ENCODE assay signal across 1 cellular context in the genomic region with DNA sequence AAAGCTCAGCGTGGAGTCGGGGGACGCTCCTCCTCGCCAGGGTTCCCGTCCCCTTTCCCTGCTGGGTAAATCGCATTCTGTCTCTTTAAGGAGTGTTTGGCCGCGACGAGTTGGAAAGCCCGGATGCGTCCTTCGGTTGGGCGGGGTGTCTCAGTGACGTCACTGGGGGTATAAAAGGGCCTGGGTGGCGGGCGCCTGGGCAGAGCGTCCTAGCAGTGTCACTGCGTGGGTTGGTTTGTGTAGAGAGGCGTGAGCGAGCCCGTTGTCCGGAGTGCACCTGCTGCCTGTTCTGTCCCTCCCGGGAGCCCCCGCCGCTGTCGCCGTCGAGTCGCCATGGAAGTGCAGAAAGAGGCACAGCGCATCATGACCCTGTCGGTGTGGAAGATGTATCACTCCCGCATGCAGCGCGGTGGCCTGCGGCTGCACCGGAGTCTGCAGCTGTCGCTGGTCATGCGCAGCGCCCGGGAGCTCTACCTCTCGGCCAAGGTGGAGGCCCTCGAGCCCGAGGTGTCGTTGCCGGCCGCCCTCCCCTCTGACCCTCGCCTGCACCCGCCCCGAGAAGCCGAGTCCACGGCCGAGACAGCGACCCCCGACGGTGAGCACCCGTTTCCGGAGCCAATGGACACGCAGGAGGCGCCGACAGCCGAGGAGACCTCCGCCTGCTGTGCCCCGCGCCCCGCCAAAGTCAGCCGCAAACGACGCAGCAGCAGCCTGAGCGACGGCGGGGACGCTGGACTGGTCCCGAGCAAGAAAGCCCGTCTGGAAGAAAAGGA.
A peak's percentile ranks its signal among the peaks of the same experiment; 100 is the strongest.
TF ChIP-seq lines count a peak whose summit lies in the region.

No MANE protein-coding gene starts in this region.

TF ChIP-seq in A549, 52 proteins besides CTCF, POLR2A, EP300 and RAD21 (continued from another document):
- TF ChIP-seq TFCP2L1 (CRISPR knock-in tag; IDR thresholded peaks at IDR 0.05): peak; percentile 12; the same call in 1 of the 2 replicates
- no peak for TF ChIP-seq CBX2 (IDR thresholded peaks at IDR 0.05; ENCODE audit: borderline replicate concordance, low read depth)
- TF ChIP-seq RNF2 (IDR thresholded peaks at IDR 0.05; ENCODE audit: borderline replicate concordance, low read depth): no peak
- no peak for TF ChIP-seq EHF (CRISPR knock-in tag; IDR thresholded peaks at IDR 0.05)
- TF ChIP-seq POLR2AphosphoS2 (conservative IDR thresholded peaks at IDR 0.05; ENCODE audit: low read length): no peak
- no peak for TF ChIP-seq CEBPB (IDR thresholded peaks at IDR 0.05)
- TF ChIP-seq, protein P1, sequence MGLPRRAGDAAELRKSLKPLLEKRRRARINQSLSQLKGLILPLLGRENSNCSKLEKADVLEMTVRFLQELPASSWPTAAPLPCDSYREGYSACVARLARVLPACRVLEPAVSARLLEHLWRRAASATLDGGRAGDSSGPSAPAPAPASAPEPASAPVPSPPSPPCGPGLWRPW (IDR thresholded peaks at IDR 0.05): no peak
- TF ChIP-seq TP53 (CRISPR knock-in tag; IDR thresholded peaks at IDR 0.05): no peak; the same call in 1 of the 2 replicates
- no peak for TF ChIP-seq HOXB13 (CRISPR knock-in tag; IDR thresholded peaks at IDR 0.05; ENCODE audit: low read depth)
- 0 out of 2 replicates have a peak, but pooled peaks have one; percentile 45 for TF ChIP-seq MYC (IDR thresholded peaks at IDR 0.05; ENCODE audit: borderline replicate concordance, low read length)
- no peak for TF ChIP-seq HEYL (CRISPR knock-in tag; IDR thresholded peaks at IDR 0.05)
- no peak for TF ChIP-seq SMC3 (IDR thresholded peaks at IDR 0.05)
- TF ChIP-seq, protein P2, sequence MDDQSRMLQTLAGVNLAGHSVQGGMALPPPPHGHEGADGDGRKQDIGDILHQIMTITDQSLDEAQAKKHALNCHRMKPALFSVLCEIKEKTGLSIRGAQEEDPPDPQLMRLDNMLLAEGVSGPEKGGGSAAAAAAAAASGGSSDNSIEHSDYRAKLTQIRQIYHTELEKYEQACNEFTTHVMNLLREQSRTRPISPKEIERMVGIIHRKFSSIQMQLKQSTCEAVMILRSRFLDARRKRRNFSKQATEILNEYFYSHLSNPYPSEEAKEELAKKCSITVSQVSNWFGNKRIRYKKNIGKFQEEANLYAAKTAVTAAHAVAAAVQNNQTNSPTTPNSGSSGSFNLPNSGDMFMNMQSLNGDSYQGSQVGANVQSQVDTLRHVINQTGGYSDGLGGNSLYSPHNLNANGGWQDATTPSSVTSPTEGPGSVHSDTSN (IDR thresholded peaks at IDR 0.05): peak; percentile 74
- no peak for TF ChIP-seq NR3C1 (IDR thresholded peaks at IDR 0.05)
- 0 out of 2 replicates have a peak, but pooled peaks have one; percentile 43 for TF ChIP-seq HOXB5 (CRISPR knock-in tag; IDR thresholded peaks at IDR 0.05)
- no peak for TF ChIP-seq HDAC2 (IDR thresholded peaks at IDR 0.05)
- no peak for TF ChIP-seq KDM1A (IDR thresholded peaks at IDR 0.05; ENCODE audit: low read depth)
- TF ChIP-seq ZNF302 (CRISPR knock-in tag; IDR thresholded peaks at IDR 0.05): no peak
- no peak for TF ChIP-seq ZFP36 (IDR thresholded peaks at IDR 0.05; ENCODE audit: borderline replicate concordance, partially characterized antibody)
- TF ChIP-seq ZSCAN20 (CRISPR knock-in tag; IDR thresholded peaks at IDR 0.05): no peak
- no peak for TF ChIP-seq RCOR1 (IDR thresholded peaks at IDR 0.05; ENCODE audit: low read depth, low read length)
- TF ChIP-seq, protein P3, sequence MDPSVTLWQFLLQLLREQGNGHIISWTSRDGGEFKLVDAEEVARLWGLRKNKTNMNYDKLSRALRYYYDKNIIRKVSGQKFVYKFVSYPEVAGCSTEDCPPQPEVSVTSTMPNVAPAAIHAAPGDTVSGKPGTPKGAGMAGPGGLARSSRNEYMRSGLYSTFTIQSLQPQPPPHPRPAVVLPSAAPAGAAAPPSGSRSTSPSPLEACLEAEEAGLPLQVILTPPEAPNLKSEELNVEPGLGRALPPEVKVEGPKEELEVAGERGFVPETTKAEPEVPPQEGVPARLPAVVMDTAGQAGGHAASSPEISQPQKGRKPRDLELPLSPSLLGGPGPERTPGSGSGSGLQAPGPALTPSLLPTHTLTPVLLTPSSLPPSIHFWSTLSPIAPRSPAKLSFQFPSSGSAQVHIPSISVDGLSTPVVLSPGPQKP (IDR thresholded peaks at IDR 0.05; ENCODE audit: low read depth, low read length): no peak
- TF ChIP-seq NFE2L2 (conservative IDR thresholded peaks at IDR 0.05; ENCODE audit: low read length): no peak
- peak; percentile 63 for TF ChIP-seq PHF8 (IDR thresholded peaks at IDR 0.05; ENCODE audit: borderline replicate concordance, low read depth)
- no peak for TF ChIP-seq CHD4 (IDR thresholded peaks at IDR 0.05; ENCODE audit: borderline replicate concordance)
- TF ChIP-seq, protein P4, sequence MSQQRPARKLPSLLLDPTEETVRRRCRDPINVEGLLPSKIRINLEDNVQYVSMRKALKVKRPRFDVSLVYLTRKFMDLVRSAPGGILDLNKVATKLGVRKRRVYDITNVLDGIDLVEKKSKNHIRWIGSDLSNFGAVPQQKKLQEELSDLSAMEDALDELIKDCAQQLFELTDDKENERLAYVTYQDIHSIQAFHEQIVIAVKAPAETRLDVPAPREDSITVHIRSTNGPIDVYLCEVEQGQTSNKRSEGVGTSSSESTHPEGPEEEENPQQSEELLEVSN (IDR thresholded peaks at IDR 0.05; ENCODE audit: borderline replicate concordance, low read depth): no peak
- TF ChIP-seq SREBF2 (IDR thresholded peaks at IDR 0.05): no peak
- TF ChIP-seq, protein P5, sequence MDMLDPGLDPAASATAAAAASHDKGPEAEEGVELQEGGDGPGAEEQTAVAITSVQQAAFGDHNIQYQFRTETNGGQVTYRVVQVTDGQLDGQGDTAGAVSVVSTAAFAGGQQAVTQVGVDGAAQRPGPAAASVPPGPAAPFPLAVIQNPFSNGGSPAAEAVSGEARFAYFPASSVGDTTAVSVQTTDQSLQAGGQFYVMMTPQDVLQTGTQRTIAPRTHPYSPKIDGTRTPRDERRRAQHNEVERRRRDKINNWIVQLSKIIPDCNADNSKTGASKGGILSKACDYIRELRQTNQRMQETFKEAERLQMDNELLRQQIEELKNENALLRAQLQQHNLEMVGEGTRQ (IDR thresholded peaks at IDR 0.05): peak; percentile 26; the same call in 1 of the 2 replicates
- no peak for TF ChIP-seq EHMT2 (IDR thresholded peaks at IDR 0.05; ENCODE audit: low read depth)
- TF ChIP-seq, protein P6, sequence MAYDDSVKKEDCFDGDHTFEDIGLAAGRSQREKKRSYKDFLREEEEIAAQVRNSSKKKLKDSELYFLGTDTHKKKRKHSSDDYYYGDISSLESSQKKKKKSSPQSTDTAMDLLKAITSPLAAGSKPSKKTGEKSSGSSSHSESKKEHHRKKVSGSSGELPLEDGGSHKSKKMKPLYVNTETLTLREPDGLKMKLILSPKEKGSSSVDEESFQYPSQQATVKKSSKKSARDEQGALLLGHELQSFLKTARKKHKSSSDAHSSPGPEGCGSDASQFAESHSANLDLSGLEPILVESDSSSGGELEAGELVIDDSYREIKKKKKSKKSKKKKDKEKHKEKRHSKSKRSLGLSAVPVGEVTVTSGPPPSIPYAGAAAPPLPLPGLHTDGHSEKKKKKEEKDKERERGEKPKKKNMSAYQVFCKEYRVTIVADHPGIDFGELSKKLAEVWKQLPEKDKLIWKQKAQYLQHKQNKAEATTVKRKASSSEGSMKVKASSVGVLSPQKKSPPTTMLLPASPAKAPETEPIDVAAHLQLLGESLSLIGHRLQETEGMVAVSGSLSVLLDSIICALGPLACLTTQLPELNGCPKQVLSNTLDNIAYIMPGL (CRISPR knock-in tag; IDR thresholded peaks at IDR 0.05; ENCODE audit: borderline replicate concordance): no peak
- TF ChIP-seq FOXS1 (CRISPR knock-in tag; IDR thresholded peaks at IDR 0.05): no peak
- TF ChIP-seq, protein P7, sequence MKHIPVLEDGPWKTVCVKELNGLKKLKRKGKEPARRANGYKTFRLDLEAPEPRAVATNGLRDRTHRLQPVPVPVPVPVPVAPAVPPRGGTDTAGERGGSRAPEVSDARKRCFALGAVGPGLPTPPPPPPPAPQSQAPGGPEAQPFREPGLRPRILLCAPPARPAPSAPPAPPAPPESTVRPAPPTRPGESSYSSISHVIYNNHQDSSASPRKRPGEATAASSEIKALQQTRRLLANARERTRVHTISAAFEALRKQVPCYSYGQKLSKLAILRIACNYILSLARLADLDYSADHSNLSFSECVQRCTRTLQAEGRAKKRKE (CRISPR knock-in tag; IDR thresholded peaks at IDR 0.05; ENCODE audit: low read depth): no peak
- TF ChIP-seq NPAS2 (CRISPR knock-in tag; IDR thresholded peaks at IDR 0.05; ENCODE audit: borderline replicate concordance): no peak
- TF ChIP-seq JUNB (IDR thresholded peaks at IDR 0.05): no peak
- TF ChIP-seq GATA3 (IDR thresholded peaks at IDR 0.05; ENCODE audit: borderline replicate concordance): peak; percentile 42; the same call in 1 of the 2 replicates
